ENCODE assay signal across 24 cellular contexts in genomic region chr16:31664683-31665482, GRCh38.
DNase-seq lines count a peak whose midpoint lies in the region; ATAC-seq and TF ChIP-seq lines count a peak whose summit lies in the region.
"Had no signal": no experiment of that assay in that cellular context is flagged by ENCODE, and none has a peak within 500 bp of the region (broad histone marks: within the 10 kb centered on the region; RNA-seq: fewer than 3 reads in every experiment).

No MANE protein-coding gene starts in this region.

- H3K27ac Mint-ChIP-seq in T-cell: no peak overlapping the region
- H3K27ac Mint-ChIP-seq: H9, immature natural killer cell, nephron progenitor cell had no signal

- no peaks in the 10 kb centered on the region for H3F3A ChIP-seq in PC-3 (ENCODE audit: low read length, unreplicated experiment)

- 0 out of 2 replicates have a peak, but pooled peaks cover 10% of the 10 kb centered on the region for H3K4me1 ChIP-seq in PC-3 (ENCODE audit: insufficient read depth, low read length)
- H3K4me1 ChIP-seq: ascending aorta, heart left ventricle, spleen, thyroid gland had no signal

- H3K27me3 ChIP-seq in PC-3 (ENCODE audit: low read length): no peaks in the 10 kb centered on the region
- H3K27me3 ChIP-seq: ascending aorta, BLaER1, thyroid gland had no signal

- peak overlapping the region; percentile 26; the same call in 1 of the 2 replicates for H3K27ac ChIP-seq in PC-3 (ENCODE audit: low read length)
- H3K27ac ChIP-seq: ascending aorta, BLaER1, coronary artery, heart left ventricle, spleen, thyroid gland had no signal

- no peaks in the 10 kb centered on the region for H3K9me3 ChIP-seq in PC-3 (ENCODE audit: low read length)
- H3K9me3 ChIP-seq: ascending aorta, thyroid gland had no signal

- CTCF ChIA-PET in PC-3 (lab: Charles Lee) (no interaction called here), T-cell (lab: Charles Lee) (no interaction called here)

- no peak overlapping the region for H3K4me2 ChIP-seq in PC-3 (ENCODE audit: low read length)
- H3K4me2 ChIP-seq: BLaER1 had no signal

- H3K9me2 ChIP-seq in PC-3 (replicated peaks; ENCODE audit: low read length): no peaks in the 10 kb centered on the region

- no peaks in the 10 kb centered on the region for H3K79me2 ChIP-seq in PC-3 (ENCODE audit: low read length)

- no peaks in the 10 kb centered on the region for H3K4me1 Mint-ChIP-seq in T-cell
- H3K4me1 Mint-ChIP-seq: H9, immature natural killer cell, nephron progenitor cell had no signal

- H3K4me3 ChIP-seq in HFF-Myc (replicated peaks; ENCODE audit: low read depth, low read length): no peak overlapping the region
- H3K4me3 ChIP-seq in PC-3 (ENCODE audit: low read length): no peak overlapping the region
- no peak overlapping the region for H3K4me3 ChIP-seq in epithelial cell of esophagus (ENCODE audit: low read length)
- H3K4me3 ChIP-seq: ascending aorta, BLaER1, coronary artery, heart left ventricle, spleen, thyroid gland had no signal

- no peak overlapping the region for H2AFZ ChIP-seq in PC-3 (ENCODE audit: low read length)

- peak; percentile 12 for DNase-seq in HFF-Myc (ENCODE audit: extremely low read depth, low read depth)
- DNase-seq in PC-3: peak; percentile 48
- peak; percentile 47 for DNase-seq in epithelial cell of esophagus (ENCODE audit: low read depth)
- no peak for DNase-seq in omental fat pad (ENCODE audit: low spot score)
- DNase-seq in HT-29 (ENCODE audit: low spot score): no peak
- no peak for DNase-seq in epidermal melanocyte (ENCODE audit: insufficient read length, low spot score)
- no peak for DNase-seq in T-cell
- DNase-seq: activated CD4-positive, alpha-beta T cell treated with anti-CD3 and anti-CD28 coated beads for 4 hours; activated naive CD4-positive, alpha-beta T cell treated with Interleukin-2 at 50 U/mL for 16 hours; H9; heart left ventricle; immature natural killer cell; Kasumi-1; NCI-H1436 treated with DMSO at 0.1 percent for 48 hours; NCI-H345; nephron progenitor cell; SIG-M5; spleen; T1000; thyroid gland had no signal

- peaks cover 8 to 28% (median 20%) of the 10 kb centered on the region in 3 donors for H3K9me3 Mint-ChIP-seq in T-cell

- ATAC-seq in PC-3: no peak
- ATAC-seq in omental fat pad (ENCODE audit: low FRiP score): peak; percentile 44
- no peak for ATAC-seq in HG03095 (IDR thresholded peaks at IDR 0.05; ENCODE audit: unreplicated experiment)
- ATAC-seq in T-cell (replicated peaks in 1 of 4): no peak
- ATAC-seq: heart left ventricle had no signal

- H3K9ac ChIP-seq in PC-3 (ENCODE audit: low read length): no peak overlapping the region
- H3K9ac ChIP-seq: BLaER1 had no signal

- H3K36me3 Mint-ChIP-seq in T-cell: no peaks in the 10 kb centered on the region

- no TSS peak for BruUV-seq in PC-3 (replicated peaks; lab: Mats Ljungman, UMichigan)

- POLR2A ChIA-PET in PC-3 (lab: Charles Lee; ENCODE audit: unreplicated experiment) (no interaction called here), T-cell (lab: Charles Lee) (no interaction called here)

- H3K36me3 ChIP-seq in PC-3 (ENCODE audit: low read depth, low read length): no peaks in the 10 kb centered on the region
- H3K36me3 ChIP-seq: ascending aorta, BLaER1, heart left ventricle, spleen, thyroid gland had no signal

- TF ChIP-seq CTCF in HFF-Myc (IDR thresholded peaks at IDR 0.05; ENCODE audit: low read depth, low read length, missing control alignments) (no peak), PC-3 (conservative IDR thresholded peaks at IDR 0.05; ENCODE audit: low read depth, low read length) (no peak), epithelial cell of esophagus (IDR thresholded peaks at IDR 0.05; ENCODE audit: insufficient read depth, low read depth, low read length, missing control alignments) (no peak), omental fat pad (IDR thresholded peaks at IDR 0.05) (no peak)

- peaks cover 5 to 22% of the 10 kb centered on the region in 2 donors for H3K27me3 Mint-ChIP-seq in T-cell

- H3K4me3 Mint-ChIP-seq in T-cell: no peak overlapping the region
- H3K4me3 Mint-ChIP-seq: H9, immature natural killer cell, nephron progenitor cell had no signal

- intact Hi-C loops in PC-3 (cut with micrococcal nuclease): no loop called here

- H4K20me1 ChIP-seq in PC-3 (ENCODE audit: low read length): no peaks in the 10 kb centered on the region
- H4K20me1 ChIP-seq: BLaER1 had no signal

Comparison
In these comparisons a context has a peak if more than half of its experiments do, and no peak if none do; other contexts are left out.
1. DNase-seq: peak in HFF-Myc (single experiment), PC-3 (single experiment) and epithelial cell of esophagus (single experiment); none in omental fat pad (single experiment), HT-29 (single experiment), epidermal melanocyte (single experiment) and T-cell (0 of 34).